Comparison of ENCODE assay signal across 15 cellular contexts in the genomic region with DNA sequence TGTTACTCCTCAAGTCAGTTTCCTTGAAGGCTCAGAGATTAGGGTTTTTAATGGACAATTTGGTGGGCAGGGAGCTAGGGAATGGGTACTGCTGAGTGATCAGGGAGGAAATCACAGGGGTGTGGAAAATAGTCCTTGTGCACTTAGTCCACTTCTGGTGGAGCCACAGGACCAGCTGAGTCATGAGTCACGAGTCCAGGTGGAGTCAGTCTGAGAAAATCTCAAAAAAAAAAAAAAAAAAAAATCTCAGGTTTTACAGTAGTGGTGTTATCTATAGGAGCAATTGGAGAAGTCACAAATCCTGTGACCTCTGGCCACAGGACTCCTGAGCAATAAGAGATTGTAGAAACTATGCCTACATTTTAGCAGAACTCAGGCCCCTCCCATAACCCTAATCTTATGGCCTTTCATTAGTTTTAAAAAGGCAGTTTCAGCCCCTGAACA. TPM values are rescaled to one million over a fixed set of nuclear protein-coding genes. Genes with fewer than 3 reads are reported as not detected.
DNase-seq lines count a peak whose midpoint lies in the region; TF ChIP-seq lines count a peak whose summit lies in the region.
"Had no signal": no experiment of that assay in that cellular context is flagged by ENCODE, and none has a peak within 500 bp of the region (broad histone marks: within the 10 kb centered on the region; RNA-seq: fewer than 3 reads in every experiment).

No MANE protein-coding gene starts in this region.

- H3K9me2 ChIP-seq in GM23248 (ENCODE audit: insufficient read depth), result no peaks in the 10 kb centered on the region

- H3F3A ChIP-seq in GM23248 (ENCODE audit: insufficient read depth), result no peaks in the 10 kb centered on the region

- in situ Hi-C loops in GM23248 (cut with MboI), result no loop called here
- in situ Hi-C loops in HAP-1 (cut with MboI; ENCODE audit: low sequenced_read_pairs), result no loop called here

- H3K9me3 ChIP-seq in GM23248 (ENCODE audit: low read depth) (no peaks in the 10 kb centered on the region), Peyer's patch (no peaks in the 10 kb centered on the region), fibroblast of lung (ENCODE audit: control insufficient read depth, insufficient read depth, low read depth, low read length) (no peaks in the 10 kb centered on the region), HAP-1 (no peaks in the 10 kb centered on the region)
- H3K9me3 ChIP-seq: right atrium auricular region, thyroid gland had no signal

- POLR2A ChIA-PET in activated CD4-positive, alpha-beta memory T cell treated with anti-CD3 and anti-CD28 coated beads for 36 hours (lab: Charles Lee), result no interaction called here

- no peaks in the 10 kb centered on the region for H3K27me3 ChIP-seq in GM23248 (replicated peaks; ENCODE audit: insufficient read depth)
- no peaks in the 10 kb centered on the region for H3K27me3 ChIP-seq in Peyer's patch
- no peaks in the 10 kb centered on the region for H3K27me3 ChIP-seq in fibroblast of lung (ENCODE audit: control insufficient read depth, insufficient read depth, low read length)
- no peaks in the 10 kb centered on the region for H3K27me3 ChIP-seq in HAP-1 (ENCODE audit: low read depth)
- H3K27me3 ChIP-seq: right atrium auricular region, thyroid gland had no signal

- no peak overlapping the region for H3K4me3 Mint-ChIP-seq in activated CD4-positive, alpha-beta memory T cell treated with anti-CD3 and anti-CD28 coated beads for 36 hours
- H3K4me3 Mint-ChIP-seq: CD8-positive, alpha-beta T cell had no signal

- H3K27ac ChIP-seq in GM23248 (no peak overlapping the region), Peyer's patch (peak overlapping the region in 3 of 4 donors; percentile 26 to 69 (median 55)), fibroblast of lung (ENCODE audit: insufficient read depth, low read length) (no peak overlapping the region)
- H3K27ac ChIP-seq: right atrium auricular region, thyroid gland had no signal

- no peaks in the 10 kb centered on the region for H3K27me3 Mint-ChIP-seq in activated CD4-positive, alpha-beta memory T cell treated with anti-CD3 and anti-CD28 coated beads for 36 hours

- peak in 1 of 2 donors; percentile 46 for TF ChIP-seq POLR2A in Peyer's patch (IDR thresholded peaks at IDR 0.05)

- no peak overlapping the region for H3K9ac ChIP-seq in GM23248
- no peak overlapping the region for H3K9ac ChIP-seq in fibroblast of lung (ENCODE audit: insufficient read depth, low read length)

- TF ChIP-seq CTCF in Peyer's patch (IDR thresholded peaks at IDR 0.05) (no peak), fibroblast of lung (conservative IDR thresholded peaks at IDR 0.05 in 1 of 2, IDR thresholded peaks at IDR 0.05 in 1 of 2; ENCODE audit: low read depth in 1 of 2, low read length in 2 of 2) (no peak), retinal pigment epithelial cell (conservative IDR thresholded peaks at IDR 0.05; ENCODE audit: low read depth, low read length) (no peak)

- H3K4me3 ChIP-seq in GM23248, result no peak overlapping the region
- H3K4me3 ChIP-seq in Peyer's patch, result no peak overlapping the region
- no peak overlapping the region for H3K4me3 ChIP-seq in fibroblast of lung (replicated peaks in 1 of 4; ENCODE audit: control extremely low read depth in 1 of 4, insufficient read depth in 1 of 4, low read depth in 3 of 4, low read length in 4 of 4)
- no peak overlapping the region for H3K4me3 ChIP-seq in retinal pigment epithelial cell (ENCODE audit: low read length)
- no peak overlapping the region for H3K4me3 ChIP-seq in HAP-1
- H3K4me3 ChIP-seq: lung, right atrium auricular region, thyroid gland had no signal

- no peak overlapping the region for H3K27ac Mint-ChIP-seq in activated CD4-positive, alpha-beta memory T cell treated with anti-CD3 and anti-CD28 coated beads for 36 hours

- WGBS in GM23248 (ENCODE audit: low coverage in 1 of 2, low lambda C conversion rate in 2 of 2, missing lambda C conversion rate in 2 of 2), 2 experiments, result 64 to 75% methylated on average over 1 of the region's 1 CpG

- H3K36me3 Mint-ChIP-seq in activated CD4-positive, alpha-beta memory T cell treated with anti-CD3 and anti-CD28 coated beads for 36 hours, result peaks cover 3% of the 10 kb centered on the region
- H3K36me3 Mint-ChIP-seq: CD8-positive, alpha-beta T cell had no signal

- H3K9me3 Mint-ChIP-seq in activated CD4-positive, alpha-beta memory T cell treated with anti-CD3 and anti-CD28 coated beads for 36 hours, result peaks cover 3% of the 10 kb centered on the region
- H3K9me3 Mint-ChIP-seq: CD8-positive, alpha-beta T cell had no signal

- no peaks in the 10 kb centered on the region for H4K20me1 ChIP-seq in GM23248 (ENCODE audit: insufficient read depth)
- no peaks in the 10 kb centered on the region for H4K20me1 ChIP-seq in fibroblast of lung (ENCODE audit: control insufficient read depth, extremely low read depth, insufficient read depth, low read length)

- H3K4me1 Mint-ChIP-seq in activated CD4-positive, alpha-beta memory T cell treated with anti-CD3 and anti-CD28 coated beads for 36 hours (ENCODE audit: low read depth), result peaks cover 11% of the 10 kb centered on the region

- no peaks in the 10 kb centered on the region for H3K79me2 ChIP-seq in GM23248 (ENCODE audit: insufficient read depth)
- H3K79me2 ChIP-seq in fibroblast of lung (ENCODE audit: control insufficient read depth, insufficient read depth, low read length), result no peaks in the 10 kb centered on the region

- H3K36me3 ChIP-seq in GM23248 (ENCODE audit: low read depth) (no peaks in the 10 kb centered on the region), Peyer's patch (no peaks in the 10 kb centered on the region), fibroblast of lung (ENCODE audit: control insufficient read depth, insufficient read depth, low read length) (no peaks in the 10 kb centered on the region), HAP-1 (replicated peaks) (no peaks in the 10 kb centered on the region)
- H3K36me3 ChIP-seq: right atrium auricular region, thyroid gland had no signal

- CTCF ChIA-PET in activated CD4-positive, alpha-beta memory T cell treated with anti-CD3 and anti-CD28 coated beads for 36 hours (lab: Charles Lee), result no interaction called here

- H3K4me1 ChIP-seq in GM23248 (ENCODE audit: insufficient read depth) (no peaks in the 10 kb centered on the region), Peyer's patch (no peaks in the 10 kb centered on the region), fibroblast of lung (ENCODE audit: control insufficient read depth, extremely low read depth, insufficient read depth, low read length) (no peaks in the 10 kb centered on the region), HAP-1 (peaks cover 5% of the 10 kb centered on the region; the same call in 1 of the 2 replicates)
- H3K4me1 ChIP-seq: right atrium auricular region, thyroid gland had no signal

- intact Hi-C loops in activated CD4-positive, alpha-beta memory T cell treated with anti-CD3 and anti-CD28 coated beads for 36 hours (cut with micrococcal nuclease), result no loop called here

- DNase-seq in GM23248, result peak; percentile 29
- DNase-seq in Peyer's patch, result peak in 1 of 3 donors; percentile 78
- DNase-seq in fibroblast of lung (ENCODE audit: low read depth in 2 of 2), result peak; percentile 23 to 74
- peak; percentile 76 for DNase-seq in retinal pigment epithelial cell (ENCODE audit: low read depth)
- DNase-seq in NAMALWA (ENCODE audit: low spot score), result no peak
- DNase-seq in T1000 (lab: John Stamatoyannopoulos, UW), result no peak
- no peak for DNase-seq in HAP-1 (ENCODE audit: low spot score in 2 of 2)
- no peak for DNase-seq in activated CD4-positive, alpha-beta memory T cell treated with anti-CD3 and anti-CD28 coated beads for 36 hours
- DNase-seq: activated CD4-positive, CD25-positive, alpha-beta regulatory T cell; CD8-positive, alpha-beta T cell; central memory CD4-positive, alpha-beta T cell; NCI-H2029 treated with DMSO at 0.1 percent for 48 hours; thyroid gland had no signal

- no peak overlapping the region for H2AFZ ChIP-seq in GM23248
- no peak overlapping the region for H2AFZ ChIP-seq in fibroblast of lung (ENCODE audit: low read length)

- H3K4me2 ChIP-seq in GM23248 (ENCODE audit: unreplicated experiment) (no peak overlapping the region), fibroblast of lung (ENCODE audit: extremely low read depth, insufficient read depth, low read length) (no peak overlapping the region)

RNA-seq across cellular contexts. Expression of gene AMN1, which starts 28.2 kb away (rescaled TPM):
- 5.7 and 12.9 TPM in 2 replicates for total RNA-seq in GM23248 (2014; rRNA removed; shearing (Covaris generic))
- polyA plus RNA-seq in GM23248 (2016; fragmentation: Nextera tagmentation; extraction: Ambion mirVana), result 5.0 and 5.2 TPM in 2 replicates
- 10 to 100 TPM in 1 of 4 donors, 1 to 10 TPM in 2, under 1 TPM in 1; 0.95 to 21.5 (median 6.4) TPM for total RNA-seq in Peyer's patch
- 4.9 and 9.1 TPM in 2 replicates for total RNA-seq in fibroblast of lung
- polyA plus RNA-seq in fibroblast of lung, result 6.8 and 10.4 TPM in 2 replicates
- polyA plus RNA-seq in fibroblast of lung (2012), result 3.4 and 5.4 TPM in 2 replicates
- not detected in 2 replicates for polyA minus RNA-seq in fibroblast of lung (ENCODE audit: low replicate concordance)
- total RNA-seq in activated CD4-positive, alpha-beta memory T cell treated with anti-CD3 and anti-CD28 coated beads for 36 hours, result 1 to 10 TPM; 3.2 to 4.7 TPM

Comparison
In these comparisons a context has a peak if more than half of its experiments do, and no peak if none do; other contexts are left out.
1. DNase-seq: peak in GM23248 (single experiment), fibroblast of lung (2 of 2) and retinal pigment epithelial cell (single experiment); none in NAMALWA (single experiment), T1000 (single experiment), HAP-1 (0 of 2) and activated CD4-positive, alpha-beta memory T cell treated with anti-CD3 and anti-CD28 coated beads for 36 hours (single experiment).
2. H3K27ac ChIP-seq: peak in Peyer's patch (3 of 4); none in GM23248 (single experiment) and fibroblast of lung (single experiment).